ENCODE assay signal across 22 cellular contexts in the genomic region with DNA sequence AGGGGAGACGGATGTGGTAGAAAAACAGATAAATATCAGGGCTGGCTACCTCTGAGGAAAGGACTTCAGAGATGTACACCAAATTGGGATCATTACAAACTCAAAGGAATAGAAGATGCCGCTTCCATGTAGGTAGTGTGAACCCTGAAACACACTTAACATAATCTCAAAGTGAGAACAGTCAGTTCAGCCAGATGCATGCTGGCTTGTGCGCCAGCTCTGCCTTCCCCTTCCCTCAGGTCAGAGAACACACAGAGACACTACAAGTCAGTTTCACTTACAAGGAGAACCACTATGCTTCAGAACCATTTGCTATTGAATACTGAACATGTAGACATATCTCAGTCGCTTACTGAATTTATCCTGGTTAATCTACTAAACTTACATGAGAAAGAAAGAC.
"Had no signal": no experiment of that assay in that cellular context is flagged by ENCODE, and none has a peak within 500 bp of the region (broad histone marks: within the 10 kb centered on the region; RNA-seq: fewer than 3 reads in every experiment).

No MANE protein-coding gene starts in this region.

- H3K36me3 ChIP-seq: MG63 had no signal

- DNase-seq: IMR-90, Karpas-422, KG1, MG63, NCI-H1092 treated with DMSO at 0.1 percent for 48 hours, NCI-H1436, NCI-H187, NCI-H2029, NCI-H2081 treated with DMSO at 0.1 percent for 48 hours, NCI-H2171, NCI-H226, NCI-H446, NCI-H510A, NCI-H524 treated with DMSO at 0.1 percent for 48 hours, NCI-H69, NCI-H774, RPMI8226, SHP77 treated with DMSO at 0.1 percent for 48 hours, SJCRH30 had no signal

- H3K9me3 ChIP-seq: MG63, SJCRH30 had no signal

- FAIRE-seq: HepG2, RCC 7860 had no signal

- H3K27ac ChIP-seq: SJCRH30 had no signal

- H3K4me3 ChIP-seq: MG63, SJCRH30 had no signal

- H3K27me3 ChIP-seq: MG63, SJCRH30 had no signal

- ATAC-seq: HepG2, SK-N-SH treated with all-trans-retinoic acid at 6 μM for 48 hours had no signal
